ENCODE assay signal across 10 cellular contexts in the genomic region with DNA sequence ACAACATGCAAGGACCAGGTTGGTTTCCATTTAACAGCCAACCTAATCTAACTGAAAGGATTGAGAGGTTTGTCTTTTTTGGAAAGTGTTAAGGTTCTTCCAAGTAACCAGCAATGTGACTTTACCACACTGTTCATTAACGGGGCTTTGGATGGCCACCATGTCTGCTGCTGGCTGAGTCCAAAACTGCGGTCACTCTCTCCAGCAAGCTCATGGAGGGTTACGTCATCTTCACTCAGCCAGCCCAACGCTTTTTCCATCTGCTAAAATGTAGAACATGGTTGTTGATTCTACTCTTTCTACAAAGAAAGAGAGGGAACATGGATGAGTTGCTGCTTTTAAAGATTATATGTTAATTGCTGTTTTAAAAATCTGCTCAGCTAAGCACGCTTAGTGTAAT. TPM values are rescaled to one million over a fixed set of nuclear protein-coding genes. Genes with fewer than 3 reads are reported as not detected.
DNase-seq lines count a peak whose midpoint lies in the region; ATAC-seq, FAIRE-seq and TF ChIP-seq lines count a peak whose summit lies in the region.
"Had no signal": no experiment of that assay in that cellular context is flagged by ENCODE, and none has a peak within 500 bp of the region (broad histone marks: within the 10 kb centered on the region; RNA-seq: fewer than 3 reads in every experiment).

No MANE protein-coding gene starts in this region.

- H3K36me3 ChIP-seq in RWPE2 (ENCODE audit: low read depth) (peaks cover 30% of the 10 kb centered on the region), osteoblast (ENCODE audit: insufficient read depth, low read length) (peaks cover 21% of the 10 kb centered on the region)

- H3K4me1 ChIP-seq in RWPE2 (ENCODE audit: insufficient read depth, poor library complexity, severe bottlenecking): peaks cover 15% of the 10 kb centered on the region
- H3K4me1 ChIP-seq in osteoblast (ENCODE audit: insufficient read depth, low read length): peaks cover 32% of the 10 kb centered on the region

- H4K20me1 ChIP-seq in osteoblast (ENCODE audit: insufficient read depth, low read length): no peaks in the 10 kb centered on the region

- H3K9me3 ChIP-seq in RWPE2 (ENCODE audit: severe bottlenecking) (no peaks in the 10 kb centered on the region), osteoblast (ENCODE audit: low read depth, low read length) (no peaks in the 10 kb centered on the region)

- ATAC-seq in RWPE2 (ENCODE audit: low read depth) (no peak), GM18870 (IDR thresholded peaks at IDR 0.05; ENCODE audit: unreplicated experiment) (no peak)

- DNase-seq in AG10803 (ENCODE audit: low read depth) (peak; percentile 78), RWPE2 (ENCODE audit: low spot score) (no peak), fibroblast of mammary gland (ENCODE audit: low read depth) (peak; percentile 93), osteoblast (ENCODE audit: insufficient read length, low spot score, missing footprints) (peak; percentile 82), Kasumi-1 (lab: John Stamatoyannopoulos, UW) (no peak), GM12891 (ENCODE audit: insufficient read length, low spot score) (no peak), DMS153 treated with DMSO at 0.1 percent for 48 hours (lab: John Stamatoyannopoulos, UW; ENCODE audit: unreplicated experiment) (no peak)
- DNase-seq: activated naive CD4-positive, alpha-beta T cell treated with anti-CD3 and anti-CD28 coated beads, Interleukin-2, amount 50 U/mL, for 16 hours; NCI-H1436 treated with DMSO at 0.1 percent for 48 hours had no signal

- TF ChIP-seq POLR2A in GM12891 (IDR thresholded peaks at IDR 0.05; ENCODE audit: low read depth, low read length): no peak

- peak overlapping the region; percentile 47 for H2AFZ ChIP-seq in osteoblast (ENCODE audit: low read length)

- peaks cover 79% of the 10 kb centered on the region for H3K79me2 ChIP-seq in osteoblast (ENCODE audit: insufficient read depth, low read length)

- FAIRE-seq in GM12891 (lab: Jason Lieb, UNC): no peak

- TF ChIP-seq CTCF in AG10803 (conservative IDR thresholded peaks at IDR 0.05; ENCODE audit: low read length): no peak
- TF ChIP-seq CTCF in RWPE2 (IDR thresholded peaks at IDR 0.05; ENCODE audit: poor library complexity, severe bottlenecking): no peak
- no peak for TF ChIP-seq CTCF in fibroblast of mammary gland (conservative IDR thresholded peaks at IDR 0.05; ENCODE audit: control insufficient read depth, insufficient read depth, low read depth, low read length)
- no peak for TF ChIP-seq CTCF in osteoblast (IDR thresholded peaks at IDR 0.05; ENCODE audit: extremely low read depth, low read depth, low read length)

- H3K4me3 ChIP-seq in AG10803 (ENCODE audit: low read length) (peak overlapping the region; percentile 21), RWPE2 (ENCODE audit: severe bottlenecking) (no peak overlapping the region), fibroblast of mammary gland (ENCODE audit: control insufficient read depth, low read depth, low read length) (peak overlapping the region; percentile 34), osteoblast (ENCODE audit: insufficient read depth, low read length) (peak overlapping the region; percentile 54)

- H3K4me2 ChIP-seq in osteoblast (ENCODE audit: insufficient read depth, low read length): peak overlapping the region; percentile 80

- H3K27me3 ChIP-seq in RWPE2 (ENCODE audit: insufficient read depth, poor library complexity, severe bottlenecking): no peaks in the 10 kb centered on the region
- no peaks in the 10 kb centered on the region for H3K27me3 ChIP-seq in osteoblast (ENCODE audit: insufficient read depth, low read length)

- H3K27ac ChIP-seq in RWPE2 (ENCODE audit: poor library complexity, severe bottlenecking): peak overlapping the region; percentile 58
- peak overlapping the region; percentile 98 for H3K27ac ChIP-seq in osteoblast (ENCODE audit: low read depth, low read length)

TF ChIP-seq in GM12891, 5 proteins besides CTCF, POLR2A, EP300 and RAD21:
- TF ChIP-seq TAF1 (IDR thresholded peaks at IDR 0.05; ENCODE audit: low read depth, low read length) (no peak), SPI1 (IDR thresholded peaks at IDR 0.05; ENCODE audit: low read depth, low read length) (no peak), PAX5 (IDR thresholded peaks at IDR 0.05; ENCODE audit: insufficient read depth, low read length, severe bottlenecking) (no peak)
TF ChIP-seq in GM12891: peak in this region for 0.

RNA-seq across cellular contexts. Expression of a gene that starts 11.0 kb away (rescaled TPM):
- total RNA-seq in osteoblast: 106 and 111 TPM in 2 replicates
- polyA plus RNA-seq in GM12891 (2012; ENCODE audit: low read depth, missing spikeins): 3.4 TPM

RNA-seq across cellular contexts. Expression of a gene that starts 43.0 kb away (rescaled TPM):
- total RNA-seq in osteoblast: 7.6 and 16.2 TPM in 2 replicates
- not detected for polyA plus RNA-seq in GM12891 (2012; ENCODE audit: low read depth, missing spikeins)

Comparison
In these comparisons a context has a peak if more than half of its experiments do, and no peak if none do; other contexts are left out.
1. DNase-seq: peak in AG10803 (single experiment), fibroblast of mammary gland (single experiment) and osteoblast (single experiment); none in RWPE2 (single experiment), Kasumi-1 (0 of 2), GM12891 (single experiment) and DMS153 treated with DMSO at 0.1 percent for 48 hours (single experiment).